In genomic region chr2:37459095-37459981, GRCh38 we compare ENCODE assay signal across 12 cellular contexts.
A peak's percentile ranks its signal among the peaks of the same experiment; 100 is the strongest.
DNase-seq lines count a peak whose midpoint lies in the region; ATAC-seq, FAIRE-seq and TF ChIP-seq lines count a peak whose summit lies in the region.
"Had no signal": no experiment of that assay in that cellular context is flagged by ENCODE, and none has a peak within 500 bp of the region (broad histone marks: within the 10 kb centered on the region; RNA-seq: fewer than 3 reads in every experiment).

No MANE protein-coding gene starts in this region.

- peak overlapping the region; percentile 53 for H3K4me2 ChIP-seq in GM23248 (ENCODE audit: unreplicated experiment)

- H3K36me3 ChIP-seq in GM23248 (ENCODE audit: low read depth), result no peaks in the 10 kb centered on the region
- H3K36me3 ChIP-seq in sigmoid colon, result no peaks in the 10 kb centered on the region

- peak overlapping the region; percentile 59 for H3K9ac ChIP-seq in GM23248

- H3K27me3 ChIP-seq in GM23248 (replicated peaks; ENCODE audit: insufficient read depth) (no peaks in the 10 kb centered on the region), sigmoid colon (no peaks in the 10 kb centered on the region)

- no peaks in the 10 kb centered on the region for H3K9me2 ChIP-seq in GM23248 (ENCODE audit: insufficient read depth)

- 26 to 39% methylated on average over 3 of the region's 3 CpGs for WGBS in GM23248 (ENCODE audit: low coverage in 1 of 2, low lambda C conversion rate in 2 of 2, missing lambda C conversion rate in 2 of 2), 2 experiments
- 83 to 86% methylated on average over 3 of the region's 3 CpGs for WGBS in sigmoid colon, 2 donors

- TF ChIP-seq CTCF in fibroblast of the aortic adventitia (IDR thresholded peaks at IDR 0.05; ENCODE audit: insufficient read depth, low read length) (no peak), sigmoid colon (IDR thresholded peaks at IDR 0.05) (no peak)

- intact Hi-C loops in sigmoid colon (cut with DNase I) (no loop called here), posterior cingulate gyrus (cut with DNase I) (no loop called here)

- DNase-seq in GM23248 (peak; percentile 83), fibroblast of the aortic adventitia (ENCODE audit: low read depth) (peak; percentile 91), sigmoid colon (no peak), MV-4-11 (lab: John Stamatoyannopoulos, UW) (no peak), frontal cortex (ENCODE audit: low spot score in 2 of 2) (no peak), foreskin melanocyte (no peak), posterior cingulate gyrus (no peak)
- DNase-seq: activated CD8-positive, alpha-beta memory T cell treated with anti-CD3 and anti-CD28 coated beads, Interleukin-2, amount 50 U/mL, for 4 hours; GDM1; stimulated activated CD4-positive, alpha-beta T cell treated with anti-CD3 and anti-CD28 coated beads, Interleukin-12 subunit alpha, Interleukin-12 subunit beta, amount 100 ng/mL, for 4 hours; stimulated activated naive B cell treated with anti-CD40 and anti-IgM and Interleukin-4, amounts not matched to agents 10 μg/mL and 1 μg/mL and 100 μg/mL, for 72 hours had no signal

- no peaks in the 10 kb centered on the region for H4K20me1 ChIP-seq in GM23248 (ENCODE audit: insufficient read depth)

- peaks cover 60% of the 10 kb centered on the region for H3F3A ChIP-seq in GM23248 (ENCODE audit: insufficient read depth)

- H3K4me1 ChIP-seq in GM23248 (ENCODE audit: insufficient read depth) (peaks cover 60% of the 10 kb centered on the region), sigmoid colon (peaks cover 0 to 49% (median 37%) of the 10 kb centered on the region in 4 donors)

- no peak for FAIRE-seq in frontal cortex (lab: Jason Lieb, UNC)

- in situ Hi-C loops in GM23248 (cut with MboI), result no loop called here

- no peaks in the 10 kb centered on the region for H3K79me2 ChIP-seq in GM23248 (ENCODE audit: insufficient read depth)

- H3K4me3 ChIP-seq in GM23248, result 0 out of 2 replicates have a peak overlapping the region, but pooled peaks have one; percentile 3
- no peak overlapping the region for H3K4me3 ChIP-seq in fibroblast of the aortic adventitia (ENCODE audit: low read depth, low read length)
- H3K4me3 ChIP-seq in sigmoid colon, result no peak overlapping the region

- ATAC-seq in SK-N-SH treated with all-trans-retinoic acid at 6 μM for 48 hours, result peak; percentile 79
- ATAC-seq: stimulated activated naive B cell treated with anti-CD40 and anti-IgM and Interleukin-4, amounts not matched to agents 10 μg/mL and 1 μg/mL and 100 μg/mL, for 72 hours had no signal

- no peak for TF ChIP-seq EP300 in sigmoid colon (IDR thresholded peaks at IDR 0.05)

- H2AFZ ChIP-seq in GM23248, result no peak overlapping the region

- H3K9me3 ChIP-seq in GM23248 (ENCODE audit: low read depth) (no peaks in the 10 kb centered on the region), sigmoid colon (no peaks in the 10 kb centered on the region)

- peak overlapping the region; percentile 92 for H3K27ac ChIP-seq in GM23248
- peak overlapping the region; percentile 65 to 77 (median 72) for H3K27ac ChIP-seq in sigmoid colon

- TF ChIP-seq POLR2A in sigmoid colon (IDR thresholded peaks at IDR 0.05), result no peak

TF ChIP-seq in SK-N-SH treated with all-trans-retinoic acid at 6 μM for 48 hours, 23 proteins besides CTCF, POLR2A, EP300 and RAD21 (continues in another document):
- TF ChIP-seq RARB (CRISPR knock-in tag; IDR thresholded peaks at IDR 0.05), result no peak
- TF ChIP-seq CSDC2 (CRISPR knock-in tag; IDR thresholded peaks at IDR 0.05), result no peak
- peak; percentile 67; the same call in 1 of the 2 replicates for TF ChIP-seq PATZ1 (CRISPR knock-in tag; IDR thresholded peaks at IDR 0.05; ENCODE audit: borderline replicate concordance)
- no peak for TF ChIP-seq ARNTL (CRISPR knock-in tag; IDR thresholded peaks at IDR 0.05; ENCODE audit: borderline replicate concordance, low read depth)
- no peak for TF ChIP-seq ZNF8 (CRISPR knock-in tag; IDR thresholded peaks at IDR 0.05)
- no peak for TF ChIP-seq OSR1 (CRISPR knock-in tag; IDR thresholded peaks at IDR 0.05)
- peak; percentile 90 for TF ChIP-seq GLIS3 (CRISPR knock-in tag; IDR thresholded peaks at IDR 0.05)
- no peak; the same call in 1 of the 2 replicates for TF ChIP-seq TSHZ2 (CRISPR knock-in tag; IDR thresholded peaks at IDR 0.05)
- peak; percentile 94 for TF ChIP-seq TCF4 (CRISPR knock-in tag; IDR thresholded peaks at IDR 0.05; ENCODE audit: borderline replicate concordance)
- no peak for TF ChIP-seq ZC3H10 (CRISPR knock-in tag; IDR thresholded peaks at IDR 0.05)
- TF ChIP-seq TOX (CRISPR knock-in tag; IDR thresholded peaks at IDR 0.05; ENCODE audit: borderline replicate concordance), result no peak
- TF ChIP-seq ZFP3 (CRISPR knock-in tag; IDR thresholded peaks at IDR 0.05), result no peak
- no peak for TF ChIP-seq BACH2 (CRISPR knock-in tag; IDR thresholded peaks at IDR 0.05; ENCODE audit: borderline replicate concordance)
- TF ChIP-seq ZNF565 (CRISPR knock-in tag; conservative IDR thresholded peaks at IDR 0.05; ENCODE audit: low read depth), result no peak
- TF ChIP-seq PPARA (CRISPR knock-in tag; IDR thresholded peaks at IDR 0.05; ENCODE audit: borderline replicate concordance), result no peak
- TF ChIP-seq ZNF70 (CRISPR knock-in tag; IDR thresholded peaks at IDR 0.05), result no peak
- TF ChIP-seq ISL1 (CRISPR knock-in tag; IDR thresholded peaks at IDR 0.05), result peak; percentile 92
- TF ChIP-seq, protein P1, sequence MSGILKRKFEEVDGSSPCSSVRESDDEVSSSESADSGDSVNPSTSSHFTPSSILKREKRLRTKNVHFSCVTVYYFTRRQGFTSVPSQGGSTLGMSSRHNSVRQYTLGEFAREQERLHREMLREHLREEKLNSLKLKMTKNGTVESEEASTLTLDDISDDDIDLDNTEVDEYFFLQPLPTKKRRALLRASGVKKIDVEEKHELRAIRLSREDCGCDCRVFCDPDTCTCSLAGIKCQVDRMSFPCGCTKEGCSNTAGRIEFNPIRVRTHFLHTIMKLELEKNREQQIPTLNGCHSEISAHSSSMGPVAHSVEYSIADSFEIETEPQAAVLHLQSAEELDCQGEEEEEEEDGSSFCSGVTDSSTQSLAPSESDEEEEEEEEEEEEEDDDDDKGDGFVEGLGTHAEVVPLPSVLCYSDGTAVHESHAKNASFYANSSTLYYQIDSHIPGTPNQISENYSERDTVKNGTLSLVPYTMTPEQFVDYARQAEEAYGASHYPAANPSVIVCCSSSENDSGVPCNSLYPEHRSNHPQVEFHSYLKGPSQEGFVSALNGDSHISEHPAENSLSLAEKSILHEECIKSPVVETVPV (CRISPR knock-in tag; IDR thresholded peaks at IDR 0.05), result peak; percentile 56
- TF ChIP-seq, protein P2, sequence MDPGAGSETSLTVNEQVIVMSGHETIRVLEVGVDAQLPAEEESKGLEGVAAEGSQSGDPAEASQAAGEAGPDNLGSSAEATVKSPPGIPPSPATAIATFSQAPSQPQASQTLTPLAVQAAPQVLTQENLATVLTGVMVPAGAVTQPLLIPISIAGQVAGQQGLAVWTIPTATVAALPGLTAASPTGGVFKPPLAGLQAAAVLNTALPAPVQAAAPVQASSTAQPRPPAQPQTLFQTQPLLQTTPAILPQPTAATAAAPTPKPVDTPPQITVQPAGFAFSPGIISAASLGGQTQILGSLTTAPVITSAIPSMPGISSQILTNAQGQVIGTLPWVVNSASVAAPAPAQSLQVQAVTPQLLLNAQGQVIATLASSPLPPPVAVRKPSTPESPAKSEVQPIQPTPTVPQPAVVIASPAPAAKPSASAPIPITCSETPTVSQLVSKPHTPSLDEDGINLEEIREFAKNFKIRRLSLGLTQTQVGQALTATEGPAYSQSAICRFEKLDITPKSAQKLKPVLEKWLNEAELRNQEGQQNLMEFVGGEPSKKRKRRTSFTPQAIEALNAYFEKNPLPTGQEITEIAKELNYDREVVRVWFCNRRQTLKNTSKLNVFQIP (CRISPR knock-in tag; IDR thresholded peaks at IDR 0.05; ENCODE audit: borderline replicate concordance, low read depth), result no peak; the same call in 1 of the 2 replicates
- TF ChIP-seq ESRRG (CRISPR knock-in tag; IDR thresholded peaks at IDR 0.05), result no peak
- 0 out of 2 replicates have a peak, but pooled peaks have one; percentile 19 for TF ChIP-seq ZFP30 (CRISPR knock-in tag; IDR thresholded peaks at IDR 0.05)

Comparison
In these comparisons a context has a peak if more than half of its experiments do, and no peak if none do; other contexts are left out.
1. DNase-seq: peak in GM23248 (single experiment) and fibroblast of the aortic adventitia (single experiment); none in sigmoid colon (single experiment), MV-4-11 (single experiment), frontal cortex (0 of 2), foreskin melanocyte (single experiment) and posterior cingulate gyrus (0 of 10).